24 cellular contexts compared by ENCODE assay signal in the genomic region with DNA sequence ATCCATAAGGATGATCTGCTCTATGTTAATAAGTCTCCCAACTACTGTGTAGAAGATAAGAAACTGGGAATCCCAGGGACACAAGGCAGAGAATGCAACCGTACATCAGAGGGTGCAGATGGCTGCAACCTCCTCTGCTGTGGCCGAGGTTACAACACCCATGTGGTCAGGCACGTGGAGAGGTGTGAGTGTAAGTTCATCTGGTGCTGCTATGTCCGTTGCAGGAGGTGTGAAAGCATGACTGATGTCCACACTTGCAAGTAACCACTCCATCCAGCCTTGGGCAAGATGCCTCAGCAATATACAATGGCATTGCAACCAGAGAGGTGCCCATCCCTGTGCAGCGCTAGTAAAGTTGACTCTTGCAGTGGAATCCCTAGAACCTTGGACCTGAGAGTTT. TPM values are rescaled to one million over a fixed set of nuclear protein-coding genes. Genes with fewer than 3 reads are reported as not detected.
"Had no signal": no experiment of that assay in that cellular context is flagged by ENCODE, and none has a peak within 500 bp of the region (broad histone marks: within the 10 kb centered on the region; RNA-seq: fewer than 3 reads in every experiment).

No MANE protein-coding gene starts in this region.

- H3K4me3 Mint-ChIP-seq: activated T-cell treated with anti-CD3 and anti-CD28 coated beads, Interleukin-2, amount 50 U/mL, for 24 hours; endodermal cell; nephron; stimulated activated naive CD8-positive, alpha-beta T cell treated with anti-CD3 and anti-CD28 coated beads, Interleukin-15, amount 100 ng/mL, for 72 hours; WTC11 had no signal

- FAIRE-seq: pancreas had no signal

- H3K9me3 Mint-ChIP-seq: activated T-cell treated with anti-CD3 and anti-CD28 coated beads, Interleukin-2, amount 50 U/mL, for 24 hours; activated T-helper 2 cell treated with anti-CD3 and anti-CD28 coated beads, Interferon-gamma antibody, Interleukin-2, Interleukin-4, amounts not matched to agents 10 μg/mL and 5 μg/mL and 100 μg/mL, durations not matched to agents 14 hours and 24 hours and 36 hours; endodermal cell; nephron; stimulated activated naive CD8-positive, alpha-beta T cell treated with anti-CD3 and anti-CD28 coated beads, Interleukin-15, amount 100 ng/mL, for 72 hours; WTC11 had no signal

- H3K4me1 ChIP-seq: pancreas, psoas muscle, right atrium auricular region, tibial artery had no signal

- H3K36me3 Mint-ChIP-seq: WTC11 had no signal

- H3K27me3 ChIP-seq: right atrium auricular region had no signal

- DNase-seq: activated CD4-positive, alpha-beta T cell treated with anti-CD3 and anti-CD28 coated beads, Interleukin-2, amount 50 U/mL, for 4 hours; activated CD8-positive, alpha-beta memory T cell treated with anti-CD3 and anti-CD28 coated beads for 24 hours; activated CD8-positive, alpha-beta memory T cell treated with anti-CD3 and anti-CD28 coated beads, Interleukin-2, amount 50 U/mL, for 4 hours; activated naive CD4-positive, alpha-beta T cell treated with Interleukin-2 at 50 U/mL for 16 hours; activated T-cell treated with anti-CD3 and anti-CD28 coated beads, Interleukin-2, amount 50 U/mL, for 24 hours; cerebellar nuclear complex; cortex of kidney; endodermal cell; head of caudate nucleus; hypothalamus; pancreas; psoas muscle; stimulated activated CD4-positive, alpha-beta T cell treated with anti-CD3 and anti-CD28 coated beads, Interleukin-4, amount 100 ng/mL, for 24 hours; stimulated activated naive CD8-positive, alpha-beta T cell treated with anti-CD3 and anti-CD28 coated beads, Interleukin-15, amount 100 ng/mL, for 72 hours; T1000; tibial artery had no signal

- H3K27ac ChIP-seq: gastroesophageal sphincter, neutrophil, pancreas, psoas muscle, right atrium auricular region, tibial artery had no signal

- H3K4me3 ChIP-seq: gastroesophageal sphincter, pancreas, psoas muscle, right atrium auricular region, tibial artery had no signal

- ATAC-seq: gastroesophageal sphincter; pancreas; psoas muscle; stimulated activated naive CD8-positive, alpha-beta T cell treated with anti-CD3 and anti-CD28 coated beads, Interleukin-15, amount 100 ng/mL, for 72 hours; WTC11 had no signal

- H3K36me3 ChIP-seq: neutrophil, pancreas, right atrium auricular region had no signal

- H3K4me1 Mint-ChIP-seq: endodermal cell; nephron; stimulated activated naive CD8-positive, alpha-beta T cell treated with anti-CD3 and anti-CD28 coated beads, Interleukin-15, amount 100 ng/mL, for 72 hours; WTC11 had no signal

- H3K9me3 ChIP-seq: gastroesophageal sphincter, neutrophil, pancreas, psoas muscle, right atrium auricular region, tibial artery had no signal

- H3K27ac Mint-ChIP-seq: activated T-cell treated with anti-CD3 and anti-CD28 coated beads, Interleukin-2, amount 50 U/mL, for 24 hours; activated T-helper 2 cell treated with anti-CD3 and anti-CD28 coated beads, Interferon-gamma antibody, Interleukin-2, Interleukin-4, amounts not matched to agents 10 μg/mL and 5 μg/mL and 100 μg/mL, durations not matched to agents 14 hours and 24 hours and 36 hours; endodermal cell; nephron; WTC11 had no signal

RNA-seq across cellular contexts. Expression of a gene that starts 10.3 kb away (rescaled TPM):
- total RNA-seq: activated T-helper 2 cell treated with anti-CD3 and anti-CD28 coated beads, Interferon-gamma antibody, Interleukin-2, Interleukin-4, amounts not matched to agents 10 μg/mL and 5 μg/mL and 100 μg/mL, durations not matched to agents 14 hours and 24 hours and 36 hours; liver had no signal
- polyA plus RNA-seq: liver, psoas muscle, urinary bladder had no signal
